In the genomic region with DNA sequence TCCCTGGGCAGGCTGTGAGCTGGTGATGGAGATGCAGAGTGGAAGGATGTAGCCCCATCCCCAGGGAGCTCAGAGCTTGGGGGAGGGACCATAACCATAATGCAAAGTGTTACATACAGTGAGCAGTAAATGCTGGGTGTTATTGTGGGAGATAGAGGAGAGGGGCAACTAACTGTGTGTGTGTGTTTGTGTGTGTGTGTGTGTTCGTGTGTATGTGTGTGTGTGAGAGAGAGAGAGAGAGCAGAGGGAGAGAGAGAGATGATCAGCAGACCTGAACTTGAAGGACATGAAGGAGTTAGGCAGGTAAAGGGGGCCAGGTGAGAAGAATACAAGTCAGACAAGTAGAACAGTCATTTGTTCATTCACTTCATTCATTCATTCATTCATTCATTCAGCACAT, we compare ENCODE assay signal across 23 cellular contexts.
"Had no signal": no experiment of that assay in that cellular context is flagged by ENCODE, and none has a peak within 500 bp of the region (broad histone marks: within the 10 kb centered on the region; RNA-seq: fewer than 3 reads in every experiment).

No MANE protein-coding gene starts in this region.

- ATAC-seq: Panc1, PC-3 had no signal

- H3K9ac ChIP-seq: SK-N-SH had no signal

- H3K9me3 ChIP-seq: SK-N-SH had no signal

- FAIRE-seq: HTR-8/SVneo had no signal

- DNase-seq: KBM-7, MV-4-11, NCI-H1048, NCI-H1105, NCI-H1417, NCI-H1436 treated with DMSO at 0.1 percent for 48 hours, NCI-H1694, NCI-H187 treated with DMSO at 0.1 percent for 48 hours, NCI-H2029 treated with DMSO at 0.1 percent for 48 hours, NCI-H2171 treated with DMSO at 0.1 percent for 48 hours, NCI-H226, NCI-H446, NCI-H510A, NCI-H524 treated with DMSO at 0.1 percent for 48 hours, NCI-H774, PC-3, SHP77, SK-N-SH, SW 1271 had no signal

- H3K27ac ChIP-seq: HL-60, RWPE1 had no signal

- H3K4me2 ChIP-seq: SK-N-SH had no signal
